10 cellular contexts compared by ENCODE assay signal in genomic region chr16:84818989-84819643, GRCh38. TPM values are rescaled to one million over a fixed set of nuclear protein-coding genes. Genes with fewer than 3 reads are reported as not detected.
DNase-seq lines count a peak whose midpoint lies in the region; ATAC-seq, FAIRE-seq and TF ChIP-seq lines count a peak whose summit lies in the region.
"Had no signal": no experiment of that assay in that cellular context is flagged by ENCODE, and none has a peak within 500 bp of the region (broad histone marks: within the 10 kb centered on the region; RNA-seq: fewer than 3 reads in every experiment).

No MANE protein-coding gene starts in this region.

- H3K4me3 Mint-ChIP-seq in activated T-cell treated with anti-CD3 and anti-CD28 coated beads, Interleukin-2, amount 50 U/mL, for 72 hours, result peak overlapping the region; percentile 79 to 85
- H3K4me3 Mint-ChIP-seq in activated T-cell treated with anti-CD3 and anti-CD28 coated beads, Interleukin-2, amount 50 U/mL, for 24 hours, result no peak overlapping the region
- H3K4me3 Mint-ChIP-seq in mesothelial cell of epicardium, result peak overlapping the region; percentile 67
- peak overlapping the region; percentile 77 for H3K4me3 Mint-ChIP-seq in type B pancreatic cell

- H3K27ac Mint-ChIP-seq in activated T-cell treated with anti-CD3 and anti-CD28 coated beads, Interleukin-2, amount 50 U/mL, for 72 hours, result no peak overlapping the region
- no peak overlapping the region for H3K27ac Mint-ChIP-seq in activated T-cell treated with anti-CD3 and anti-CD28 coated beads, Interleukin-2, amount 50 U/mL, for 24 hours
- H3K27ac Mint-ChIP-seq in mesothelial cell of epicardium (no peak overlapping the region), type B pancreatic cell (peak overlapping the region; percentile 85)
- H3K27ac Mint-ChIP-seq: natural killer cell had no signal

- TF ChIP-seq CTCF in dorsolateral prefrontal cortex (IDR thresholded peaks at IDR 0.05 in 54 of 56, conservative IDR thresholded peaks at IDR 0.05 in 2 of 56; ENCODE audit: low read depth in 1 of 56, partially characterized antibody in 56 of 56) (no peak), mesothelial cell of epicardium (IDR thresholded peaks at IDR 0.05; ENCODE audit: unreplicated experiment) (no peak), type B pancreatic cell (conservative IDR thresholded peaks at IDR 0.05) (no peak)

- intact Hi-C loops in dorsolateral prefrontal cortex (cut with DNase I), result no loop called here

- H3K4me1 Mint-ChIP-seq in activated T-cell treated with anti-CD3 and anti-CD28 coated beads, Interleukin-2, amount 50 U/mL, for 72 hours (ENCODE audit: low read depth), result peaks cover 10% of the 10 kb centered on the region
- H3K4me1 Mint-ChIP-seq in activated T-cell treated with anti-CD3 and anti-CD28 coated beads, Interleukin-2, amount 50 U/mL, for 24 hours (ENCODE audit: low read depth), result peaks cover 12% of the 10 kb centered on the region
- H3K4me1 Mint-ChIP-seq in mesothelial cell of epicardium (peaks cover 34% of the 10 kb centered on the region), type B pancreatic cell (ENCODE audit: unreplicated experiment) (peaks cover 28% of the 10 kb centered on the region)

- H3K9me3 Mint-ChIP-seq in activated T-cell treated with anti-CD3 and anti-CD28 coated beads, Interleukin-2, amount 50 U/mL, for 72 hours, result no peaks in the 10 kb centered on the region
- no peaks in the 10 kb centered on the region for H3K9me3 Mint-ChIP-seq in activated T-cell treated with anti-CD3 and anti-CD28 coated beads, Interleukin-2, amount 50 U/mL, for 24 hours
- H3K9me3 Mint-ChIP-seq in mesothelial cell of epicardium (no peaks in the 10 kb centered on the region), type B pancreatic cell (no peaks in the 10 kb centered on the region)
- H3K9me3 Mint-ChIP-seq: natural killer cell had no signal

- H3K27me3 ChIP-seq in dorsolateral prefrontal cortex, result no peaks in the 10 kb centered on the region
- H3K27me3 ChIP-seq: MG63 had no signal

- H3K27me3 Mint-ChIP-seq in activated T-cell treated with anti-CD3 and anti-CD28 coated beads, Interleukin-2, amount 50 U/mL, for 72 hours (ENCODE audit: low read depth), result peaks cover 35% of the 10 kb centered on the region
- H3K27me3 Mint-ChIP-seq in activated T-cell treated with anti-CD3 and anti-CD28 coated beads, Interleukin-2, amount 50 U/mL, for 24 hours, result peaks cover 47% of the 10 kb centered on the region
- peaks cover 13% of the 10 kb centered on the region for H3K27me3 Mint-ChIP-seq in mesothelial cell of epicardium (ENCODE audit: low read depth)
- H3K27me3 Mint-ChIP-seq in type B pancreatic cell, result peaks cover 20% of the 10 kb centered on the region

- peak overlapping the region in 55 of 59 donors; percentile 34 to 71 (median 59) for H3K4me3 ChIP-seq in dorsolateral prefrontal cortex

- peak in 1 of 2 donors; percentile 7 for ATAC-seq in activated T-cell treated with anti-CD3 and anti-CD28 coated beads, Interleukin-2, amount 50 U/mL, for 72 hours (replicated peaks in 1 of 2)
- no peak for ATAC-seq in GM18858 (IDR thresholded peaks at IDR 0.05; ENCODE audit: unreplicated experiment)

- DNase-seq in activated T-cell treated with anti-CD3 and anti-CD28 coated beads, Interleukin-2, amount 50 U/mL, for 72 hours, result no peak
- no peak for DNase-seq in activated T-cell treated with anti-CD3 and anti-CD28 coated beads, Interleukin-2, amount 50 U/mL, for 24 hours
- DNase-seq in dorsolateral prefrontal cortex (no peak), mesothelial cell of epicardium (ENCODE audit: low spot score in 2 of 2, unreplicated experiment in 2 of 2) (no peak), type B pancreatic cell (ENCODE audit: extremely low spot score, unreplicated experiment) (no peak), NCI-H774 (lab: John Stamatoyannopoulos, UW) (no peak), RCC 7860 (ENCODE audit: low spot score) (no peak)

- no peak overlapping the region for H3K27ac ChIP-seq in dorsolateral prefrontal cortex

- H3K36me3 Mint-ChIP-seq in activated T-cell treated with anti-CD3 and anti-CD28 coated beads, Interleukin-2, amount 50 U/mL, for 72 hours (ENCODE audit: insufficient read depth in 2 of 2), result no peaks in the 10 kb centered on the region
- H3K36me3 Mint-ChIP-seq in activated T-cell treated with anti-CD3 and anti-CD28 coated beads, Interleukin-2, amount 50 U/mL, for 24 hours (ENCODE audit: low read depth), result no peaks in the 10 kb centered on the region
- H3K36me3 Mint-ChIP-seq in mesothelial cell of epicardium (no peaks in the 10 kb centered on the region), type B pancreatic cell (no peaks in the 10 kb centered on the region)
- H3K36me3 Mint-ChIP-seq: natural killer cell had no signal

- FAIRE-seq in RCC 7860 (lab: Jason Lieb, UNC), result no peak

RNA-seq across cellular contexts. Expression of gene CRISPLD2, which starts 0.7 kb away (rescaled TPM):
- total RNA-seq in activated T-cell treated with anti-CD3 and anti-CD28 coated beads, Interleukin-2, amount 50 U/mL, for 72 hours, result under 1 TPM; 0.38 to 0.51 TPM
- total RNA-seq in dorsolateral prefrontal cortex, result 10 to 100 TPM in 80 of 120 experiments, 1 to 10 TPM in 40; 3.4 to 43.2 (median 11.6) TPM
- total RNA-seq in mesothelial cell of epicardium, result 72.4 to 83.0 TPM (median 80.1 TPM) in 3 replicates
- total RNA-seq in type B pancreatic cell (ENCODE audit: low replicate concordance), result 17.8 and 57.2 TPM in 2 replicates
